Comparison of ENCODE assay signal across 39 cellular contexts in genomic region chrX:146259207-146259606, GRCh38.
"Had no signal": no experiment of that assay in that cellular context is flagged by ENCODE, and none has a peak within 500 bp of the region (broad histone marks: within the 10 kb centered on the region; RNA-seq: fewer than 3 reads in every experiment).

No MANE protein-coding gene starts in this region.

- H3K9me3 ChIP-seq: adrenal gland, ascending aorta, body of pancreas, breast epithelium had no signal

- H3K27ac ChIP-seq: adrenal gland, ascending aorta, body of pancreas, brain microvascular endothelial cell, breast epithelium, cardiac muscle cell had no signal

- H3K9me3 Mint-ChIP-seq: activated naive CD4-positive, alpha-beta T cell treated with anti-CD3 and anti-CD28 coated beads, Interleukin-2, amount 50 U/mL, for 24 hours; activated naive CD4-positive, alpha-beta T cell treated with anti-CD3 and anti-CD28 coated beads, Interleukin-2, amount 50 U/mL, for 72 hours; activated naive CD8-positive, alpha-beta T cell treated with anti-CD3 and anti-CD28 coated beads for 36 hours; activated naive CD8-positive, alpha-beta T cell treated with anti-CD3 and anti-CD28 coated beads, Interleukin-2, amount 10 ng/mL, durations not matched to agents 7 days and 5 days; activated naive CD8-positive, alpha-beta T cell treated with anti-CD3 and anti-CD28 coated beads, Interleukin-2, amount 50 U/mL, for 24 hours; activated T-cell treated with anti-CD3 and anti-CD28 coated beads, Interleukin-2, amount 50 U/mL, for 24 hours; activated T-cell treated with anti-CD3 and anti-CD28 coated beads, Interleukin-2, amount 50 U/mL, for 4 hours; activated T-helper 1 cell treated with anti-CD3 and anti-CD28 coated beads, Interleukin-12 subunit alpha, Interleukin-12 subunit beta, Interleukin-2, Interleukin-4 antibody, amounts not matched to agents 30 ng/mL and 10 ng/mL and 1 ng/mL, durations not matched to agents 14 hours and 24 hours and 36 hours; activated T-helper 17 cell treated with anti-CD3 and anti-CD28 coated beads, Interleukin-2, amount 50 U/mL, for 72 hours; central memory CD8-positive, alpha-beta T cell had no signal

- H3K4me3 Mint-ChIP-seq: activated naive CD4-positive, alpha-beta T cell treated with anti-CD3 and anti-CD28 coated beads for 36 hours; activated naive CD4-positive, alpha-beta T cell treated with anti-CD3 and anti-CD28 coated beads, Interleukin-2, amount 10 ng/mL, durations not matched to agents 7 days and 5 days; activated naive CD4-positive, alpha-beta T cell treated with anti-CD3 and anti-CD28 coated beads, Interleukin-2, amount 50 U/mL, for 24 hours; activated naive CD8-positive, alpha-beta T cell; activated naive CD8-positive, alpha-beta T cell treated with anti-CD3 and anti-CD28 coated beads for 36 hours; activated naive CD8-positive, alpha-beta T cell treated with anti-CD3 and anti-CD28 coated beads, Interleukin-2, amount 10 ng/mL, durations not matched to agents 7 days and 5 days; activated naive CD8-positive, alpha-beta T cell treated with anti-CD3 and anti-CD28 coated beads, Interleukin-2, amount 50 U/mL, for 24 hours; activated T-cell treated with anti-CD3 and anti-CD28 coated beads, Interleukin-2, amount 50 U/mL, for 24 hours; activated T-cell treated with anti-CD3 and anti-CD28 coated beads, Interleukin-2, amount 50 U/mL, for 4 hours; activated T-cell treated with anti-CD3 and anti-CD28 coated beads, Interleukin-2, amount 50 U/mL, for 72 hours; activated T-helper 1 cell treated with anti-CD3 and anti-CD28 coated beads, Interleukin-12 subunit alpha, Interleukin-12 subunit beta, Interleukin-2, Interleukin-4 antibody, amounts not matched to agents 30 ng/mL and 10 ng/mL and 1 ng/mL, durations not matched to agents 14 hours and 24 hours and 36 hours; activated T-helper 17 cell treated with anti-CD3 and anti-CD28 coated beads, Interleukin-2, amount 50 U/mL, for 72 hours; brain; central memory CD8-positive, alpha-beta T cell had no signal

- DNase-seq: activated effector memory CD4-positive, alpha-beta T cell treated with anti-CD3 and anti-CD28 coated beads, Interleukin-2, amount 50 U/mL, for 16 hours; activated effector memory CD4-positive, alpha-beta T cell treated with Interleukin-2 at 50 U/mL for 16 hours; activated gamma-delta T cell; activated gamma-delta T cell treated with Interleukin-2 at 50 U/mL for 16 hours; activated naive CD4-positive, alpha-beta T cell; activated naive CD4-positive, alpha-beta T cell treated with anti-CD3 and anti-CD28 coated beads for 36 hours; activated naive CD4-positive, alpha-beta T cell treated with anti-CD3 and anti-CD28 coated beads, Interleukin-2, amount 10 ng/mL, durations not matched to agents 7 days and 5 days; activated naive CD4-positive, alpha-beta T cell treated with anti-CD3 and anti-CD28 coated beads, Interleukin-2, amount 50 U/mL, for 16 hours; activated naive CD4-positive, alpha-beta T cell treated with Interleukin-2 at 50 U/mL for 16 hours; activated naive CD8-positive, alpha-beta T cell treated with anti-CD3 and anti-CD28 coated beads for 36 hours; activated naive CD8-positive, alpha-beta T cell treated with anti-CD3 and anti-CD28 coated beads, Interleukin-2, amount 10 ng/mL, durations not matched to agents 7 days and 5 days; activated naive CD8-positive, alpha-beta T cell treated with anti-CD3 and anti-CD28 coated beads, Interleukin-2, amount 50 U/mL, for 24 hours; activated T-cell treated with anti-CD3 and anti-CD28 coated beads, Interleukin-2, amount 50 U/mL, for 24 hours; activated T-cell treated with anti-CD3 and anti-CD28 coated beads, Interleukin-2, amount 50 U/mL, for 4 hours; activated T-cell treated with anti-CD3 and anti-CD28 coated beads, Interleukin-2, amount 50 U/mL, for 48 hours; activated T-cell treated with anti-CD3 and anti-CD28 coated beads, Interleukin-2, amount 50 U/mL, for 72 hours; adrenal gland; amniotic stem cell; amygdala; anterior cingulate cortex; aorta; body of pancreas; brain microvascular endothelial cell; caudate nucleus; central memory CD4-positive, alpha-beta T cell; cerebellar nuclear complex had no signal

- H3K4me1 Mint-ChIP-seq: activated naive CD4-positive, alpha-beta T cell treated with anti-CD3 and anti-CD28 coated beads, Interleukin-2, amount 10 ng/mL, durations not matched to agents 7 days and 5 days; activated naive CD4-positive, alpha-beta T cell treated with anti-CD3 and anti-CD28 coated beads, Interleukin-2, amount 50 U/mL, for 24 hours; activated naive CD8-positive, alpha-beta T cell treated with anti-CD3 and anti-CD28 coated beads for 36 hours; activated naive CD8-positive, alpha-beta T cell treated with anti-CD3 and anti-CD28 coated beads, Interleukin-2, amount 10 ng/mL, durations not matched to agents 7 days and 5 days; activated naive CD8-positive, alpha-beta T cell treated with anti-CD3 and anti-CD28 coated beads, Interleukin-2, amount 50 U/mL, for 24 hours; activated T-helper 17 cell treated with anti-CD3 and anti-CD28 coated beads, Interleukin-2, amount 50 U/mL, for 72 hours; brain; central memory CD8-positive, alpha-beta T cell had no signal

- H3K4me3 ChIP-seq: adrenal gland, ascending aorta, body of pancreas, breast epithelium, cardiac muscle cell had no signal

- H3K27me3 ChIP-seq: adrenal gland, ascending aorta, body of pancreas, brain microvascular endothelial cell, breast epithelium, cardiac muscle cell had no signal

- H3K4me1 ChIP-seq: adrenal gland, ascending aorta, body of pancreas, breast epithelium had no signal

- ATAC-seq: activated naive CD4-positive, alpha-beta T cell treated with anti-CD3 and anti-CD28 coated beads, Interleukin-2, amount 50 U/mL, for 72 hours; activated naive CD8-positive, alpha-beta T cell treated with anti-CD3 and anti-CD28 coated beads, Interleukin-2, amount 50 U/mL, for 24 hours; activated T-cell treated with anti-CD3 and anti-CD28 coated beads, Interleukin-2, amount 50 U/mL, for 4 hours; activated T-cell treated with anti-CD3 and anti-CD28 coated beads, Interleukin-2, amount 50 U/mL, for 72 hours; activated T-helper 17 cell treated with anti-CD3 and anti-CD28 coated beads, Interleukin-2, amount 50 U/mL, for 72 hours; body of pancreas had no signal

- H3K36me3 Mint-ChIP-seq: activated naive CD4-positive, alpha-beta T cell treated with anti-CD3 and anti-CD28 coated beads, Interleukin-2, amount 10 ng/mL, durations not matched to agents 7 days and 5 days; activated naive CD4-positive, alpha-beta T cell treated with anti-CD3 and anti-CD28 coated beads, Interleukin-2, amount 50 U/mL, for 24 hours; activated naive CD4-positive, alpha-beta T cell treated with anti-CD3 and anti-CD28 coated beads, Interleukin-2, amount 50 U/mL, for 72 hours; activated naive CD8-positive, alpha-beta T cell; activated naive CD8-positive, alpha-beta T cell treated with anti-CD3 and anti-CD28 coated beads for 36 hours; activated naive CD8-positive, alpha-beta T cell treated with anti-CD3 and anti-CD28 coated beads, Interleukin-2, amount 10 ng/mL, durations not matched to agents 7 days and 5 days; brain had no signal

- H3K27ac Mint-ChIP-seq: activated naive CD4-positive, alpha-beta T cell treated with anti-CD3 and anti-CD28 coated beads for 36 hours; activated naive CD4-positive, alpha-beta T cell treated with anti-CD3 and anti-CD28 coated beads, Interleukin-2, amount 10 ng/mL, durations not matched to agents 7 days and 5 days; activated naive CD4-positive, alpha-beta T cell treated with anti-CD3 and anti-CD28 coated beads, Interleukin-2, amount 50 U/mL, for 24 hours; activated naive CD4-positive, alpha-beta T cell treated with anti-CD3 and anti-CD28 coated beads, Interleukin-2, amount 50 U/mL, for 72 hours; activated naive CD8-positive, alpha-beta T cell; activated naive CD8-positive, alpha-beta T cell treated with anti-CD3 and anti-CD28 coated beads for 36 hours; activated naive CD8-positive, alpha-beta T cell treated with anti-CD3 and anti-CD28 coated beads, Interleukin-2, amount 10 ng/mL, durations not matched to agents 7 days and 5 days; activated naive CD8-positive, alpha-beta T cell treated with anti-CD3 and anti-CD28 coated beads, Interleukin-2, amount 50 U/mL, for 24 hours; activated T-cell treated with anti-CD3 and anti-CD28 coated beads, Interleukin-2, amount 50 U/mL, for 24 hours; activated T-cell treated with anti-CD3 and anti-CD28 coated beads, Interleukin-2, amount 50 U/mL, for 72 hours; activated T-helper 1 cell treated with anti-CD3 and anti-CD28 coated beads, Interleukin-12 subunit alpha, Interleukin-12 subunit beta, Interleukin-2, Interleukin-4 antibody, amounts not matched to agents 30 ng/mL and 10 ng/mL and 1 ng/mL, durations not matched to agents 14 hours and 24 hours and 36 hours; activated T-helper 17 cell treated with anti-CD3 and anti-CD28 coated beads, Interleukin-2, amount 50 U/mL, for 72 hours; activated T-helper 2 cell treated with anti-CD3 and anti-CD28 coated beads, Interferon-gamma antibody, Interleukin-2, Interleukin-4, amounts not matched to agents 10 μg/mL and 5 μg/mL and 100 μg/mL, durations not matched to agents 14 hours and 24 hours and 36 hours; brain had no signal

- FAIRE-seq: astrocyte, bronchial epithelial cell had no signal

- H3K36me3 ChIP-seq: adrenal gland, ascending aorta, brain microvascular endothelial cell, breast epithelium, cardiac muscle cell had no signal

- H3K27me3 Mint-ChIP-seq: activated naive CD4-positive, alpha-beta T cell treated with anti-CD3 and anti-CD28 coated beads, Interleukin-2, amount 10 ng/mL, durations not matched to agents 7 days and 5 days; activated naive CD4-positive, alpha-beta T cell treated with anti-CD3 and anti-CD28 coated beads, Interleukin-2, amount 50 U/mL, for 24 hours; activated naive CD8-positive, alpha-beta T cell; activated naive CD8-positive, alpha-beta T cell treated with anti-CD3 and anti-CD28 coated beads for 36 hours; activated naive CD8-positive, alpha-beta T cell treated with anti-CD3 and anti-CD28 coated beads, Interleukin-2, amount 10 ng/mL, durations not matched to agents 7 days and 5 days; activated naive CD8-positive, alpha-beta T cell treated with anti-CD3 and anti-CD28 coated beads, Interleukin-2, amount 50 U/mL, for 24 hours; activated T-helper 17 cell treated with anti-CD3 and anti-CD28 coated beads, Interleukin-2, amount 50 U/mL, for 72 hours; central memory CD8-positive, alpha-beta T cell had no signal
